17 cellular contexts compared by ENCODE assay signal in genomic region chrX:96314974-96315373, GRCh38.
DNase-seq lines count a peak whose midpoint lies in the region; ATAC-seq and TF ChIP-seq lines count a peak whose summit lies in the region.
"Had no signal": no experiment of that assay in that cellular context is flagged by ENCODE, and none has a peak within 500 bp of the region (broad histone marks: within the 10 kb centered on the region; RNA-seq: fewer than 3 reads in every experiment).

No MANE protein-coding gene starts in this region.

- intact Hi-C loops in left lung (cut with DNase I): no loop called here

- no peaks in the 10 kb centered on the region for H3K9me3 ChIP-seq in left lung
- H3K9me3 ChIP-seq: BLaER1 treated with 17β-estradiol and CSF1 and Interleukin-3, amounts not matched to agents 10 nM and 100 nM; SJSA1 had no signal

- DNase-seq in AG10803 (ENCODE audit: low read depth) (peak; percentile 6), HT1080 (ENCODE audit: low read depth) (peak; percentile 92), amniotic epithelial cell (ENCODE audit: low read depth) (peak; percentile 1), hepatic stellate cell (ENCODE audit: low spot score) (peak; percentile 7), left lung (no peak), GM20000 (ENCODE audit: low spot score) (no peak), erythroblast (lab: John Stamatoyannopoulos, UW) (no peak), islet precursor cell (no peak)
- DNase-seq: activated CD4-positive, CD25-positive, alpha-beta regulatory T cell; activated T-cell treated with anti-CD3 and anti-CD28 coated beads, Interleukin-2, amount 50 U/mL, for 24 hours; GDM1; KG1; NCI-H2029; stimulated activated CD4-positive, alpha-beta T cell treated with anti-CD3 and anti-CD28 coated beads, Interleukin-4, amount 100 ng/mL, for 4 hours; stimulated activated naive CD4-positive, alpha-beta T cell treated with Interleukin-2 at 50 U/mL for 16 hours had no signal

- ATAC-seq in left lung: no peak

- TF ChIP-seq CTCF in AG10803 (conservative IDR thresholded peaks at IDR 0.05; ENCODE audit: low read length) (no peak), left lung (IDR thresholded peaks at IDR 0.05) (no peak), GM20000 (IDR thresholded peaks at IDR 0.05; ENCODE audit: extremely low read depth, missing control alignments) (no peak)

- H3K27me3 ChIP-seq in left lung: no peaks in the 10 kb centered on the region
- H3K27me3 ChIP-seq: SJSA1 had no signal

- no peak for TF ChIP-seq POLR2A in erythroblast (IDR thresholded peaks at IDR 0.05; ENCODE audit: low read length)

- H3K27ac ChIP-seq in left lung: no peak overlapping the region
- H3K27ac ChIP-seq: BLaER1 treated with 17β-estradiol and CSF1 and Interleukin-3, amounts not matched to agents 10 nM and 100 nM; SJSA1 had no signal

- no peaks in the 10 kb centered on the region for H3K36me3 ChIP-seq in left lung
- H3K36me3 ChIP-seq: BLaER1 treated with 17β-estradiol and CSF1 and Interleukin-3, amounts not matched to agents 10 nM and 100 nM; SJSA1 had no signal

- no peak overlapping the region for H3K4me3 ChIP-seq in AG10803 (ENCODE audit: low read length)
- no peak overlapping the region for H3K4me3 ChIP-seq in left lung
- H3K4me3 ChIP-seq: BLaER1 treated with 17β-estradiol and CSF1 and Interleukin-3, amounts not matched to agents 10 nM and 100 nM; SJSA1 had no signal

- H3K4me1 ChIP-seq in left lung: no peaks in the 10 kb centered on the region
- H3K4me1 ChIP-seq: BLaER1 treated with 17β-estradiol and CSF1 and Interleukin-3, amounts not matched to agents 10 nM and 100 nM; SJSA1 had no signal

Comparison
In these comparisons a context has a peak if more than half of its experiments do, and no peak if none do; other contexts are left out.
1. DNase-seq: peak in AG10803 (single experiment), HT1080 (single experiment), amniotic epithelial cell (single experiment) and hepatic stellate cell (single experiment); none in left lung (0 of 2), GM20000 (single experiment), erythroblast (0 of 2) and islet precursor cell (single experiment).